1 cellular context compared by ENCODE assay signal in the genomic region with DNA sequence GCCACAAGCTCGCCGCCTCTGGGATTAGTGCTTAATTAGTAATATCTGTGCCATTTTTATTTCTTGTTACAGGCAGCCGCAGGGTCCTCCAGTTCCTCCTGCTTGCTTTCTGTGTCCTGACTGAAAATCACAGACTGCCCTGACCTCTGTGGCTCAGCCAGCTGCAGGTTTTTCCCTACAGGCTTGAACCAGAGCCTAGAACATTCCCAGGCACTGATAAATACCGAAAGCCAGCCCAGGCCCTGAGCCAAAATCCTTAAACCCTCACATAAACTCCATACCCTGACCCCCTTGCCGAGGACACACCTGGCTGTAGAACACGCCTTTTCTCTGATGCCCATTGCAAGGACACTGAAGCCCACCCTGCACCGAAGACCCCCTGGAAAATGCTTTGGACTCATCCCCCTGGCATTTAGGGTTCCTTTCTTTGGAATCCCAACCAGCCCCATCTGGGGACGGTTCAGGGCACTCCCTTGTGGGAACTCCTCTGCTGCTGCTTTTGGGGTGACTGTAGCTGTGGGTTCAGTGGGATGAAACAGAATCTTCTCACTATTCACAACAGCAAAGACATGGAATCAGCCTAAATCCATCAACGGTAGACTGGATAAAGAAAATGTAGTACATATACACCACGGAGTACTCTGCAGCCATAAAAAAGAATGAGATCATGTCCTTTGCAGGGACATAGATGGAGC.
TF ChIP-seq lines count a peak whose summit lies in the region.

No MANE protein-coding gene starts in this region.

TF ChIP-seq in IMR-90, 13 proteins besides CTCF, POLR2A, EP300 and RAD21:
- TF ChIP-seq MXI1 (IDR thresholded peaks at IDR 0.05; ENCODE audit: borderline replicate concordance, low read depth, low read length): no peak
- no peak for TF ChIP-seq CHD1 (IDR thresholded peaks at IDR 0.05; ENCODE audit: low read depth, low read length)
- no peak for TF ChIP-seq FOS (IDR thresholded peaks at IDR 0.05; ENCODE audit: low read depth, low read length)
- TF ChIP-seq MAZ (IDR thresholded peaks at IDR 0.05; ENCODE audit: borderline replicate concordance, low read depth, low read length): no peak
- TF ChIP-seq, protein P1, sequence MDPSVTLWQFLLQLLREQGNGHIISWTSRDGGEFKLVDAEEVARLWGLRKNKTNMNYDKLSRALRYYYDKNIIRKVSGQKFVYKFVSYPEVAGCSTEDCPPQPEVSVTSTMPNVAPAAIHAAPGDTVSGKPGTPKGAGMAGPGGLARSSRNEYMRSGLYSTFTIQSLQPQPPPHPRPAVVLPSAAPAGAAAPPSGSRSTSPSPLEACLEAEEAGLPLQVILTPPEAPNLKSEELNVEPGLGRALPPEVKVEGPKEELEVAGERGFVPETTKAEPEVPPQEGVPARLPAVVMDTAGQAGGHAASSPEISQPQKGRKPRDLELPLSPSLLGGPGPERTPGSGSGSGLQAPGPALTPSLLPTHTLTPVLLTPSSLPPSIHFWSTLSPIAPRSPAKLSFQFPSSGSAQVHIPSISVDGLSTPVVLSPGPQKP (IDR thresholded peaks at IDR 0.05; ENCODE audit: borderline replicate concordance, low read depth, low read length): no peak
- no peak for TF ChIP-seq SMC3 (IDR thresholded peaks at IDR 0.05; ENCODE audit: low read depth, low read length)
- TF ChIP-seq, protein P2, sequence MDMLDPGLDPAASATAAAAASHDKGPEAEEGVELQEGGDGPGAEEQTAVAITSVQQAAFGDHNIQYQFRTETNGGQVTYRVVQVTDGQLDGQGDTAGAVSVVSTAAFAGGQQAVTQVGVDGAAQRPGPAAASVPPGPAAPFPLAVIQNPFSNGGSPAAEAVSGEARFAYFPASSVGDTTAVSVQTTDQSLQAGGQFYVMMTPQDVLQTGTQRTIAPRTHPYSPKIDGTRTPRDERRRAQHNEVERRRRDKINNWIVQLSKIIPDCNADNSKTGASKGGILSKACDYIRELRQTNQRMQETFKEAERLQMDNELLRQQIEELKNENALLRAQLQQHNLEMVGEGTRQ (IDR thresholded peaks at IDR 0.05; ENCODE audit: low read depth, low read length): no peak
- TF ChIP-seq RCOR1 (IDR thresholded peaks at IDR 0.05; ENCODE audit: insufficient replicate concordance, low read length): no peak
- TF ChIP-seq MAFK (IDR thresholded peaks at IDR 0.05; ENCODE audit: low read depth, low read length): no peak
- no peak for TF ChIP-seq BHLHE40 (IDR thresholded peaks at IDR 0.05; ENCODE audit: low read depth, low read length)
- no peak for TF ChIP-seq RFX5 (IDR thresholded peaks at IDR 0.05; ENCODE audit: low read depth, low read length)
- no peak for TF ChIP-seq CEBPB (IDR thresholded peaks at IDR 0.05; ENCODE audit: low read depth, low read length)
- TF ChIP-seq NFE2L2 (IDR thresholded peaks at IDR 0.05; ENCODE audit: low read depth, low read length): no peak
